ENCODE assay signal across 9 cellular contexts in the genomic region with DNA sequence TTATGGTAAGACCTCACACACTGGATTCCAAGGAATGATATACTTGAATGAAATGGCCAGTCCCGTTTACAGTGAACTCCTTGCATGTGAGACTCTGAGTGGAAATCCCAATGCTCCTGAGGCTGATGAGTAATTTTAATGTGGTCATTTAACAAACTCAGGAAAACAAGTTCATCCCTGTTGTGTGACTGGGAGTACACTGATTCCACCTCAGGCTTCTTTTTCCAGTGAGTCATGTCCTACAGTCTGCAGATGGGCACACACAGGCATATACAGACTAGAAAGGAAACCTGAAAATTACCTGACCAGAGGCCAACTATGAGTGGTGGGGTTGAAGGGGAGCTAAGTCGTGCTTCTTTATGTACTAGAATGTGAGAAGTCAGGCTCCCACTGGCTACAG. TPM values are rescaled to one million over a fixed set of nuclear protein-coding genes. Genes with fewer than 3 reads are reported as not detected.
DNase-seq lines count a peak whose midpoint lies in the region; ATAC-seq and TF ChIP-seq lines count a peak whose summit lies in the region.
"Had no signal": no experiment of that assay in that cellular context is flagged by ENCODE, and none has a peak within 500 bp of the region (broad histone marks: within the 10 kb centered on the region; RNA-seq: fewer than 3 reads in every experiment).

No MANE protein-coding gene starts in this region.

- no peak overlapping the region for H3K4me3 ChIP-seq in epithelial cell of esophagus (ENCODE audit: low read length)

- DNase-seq in AG08396 (ENCODE audit: low spot score): peak; percentile 66
- peak; percentile 87 for DNase-seq in NCI-H226
- peak; percentile 99 for DNase-seq in epithelial cell of esophagus (ENCODE audit: low read depth)
- DNase-seq in omental fat pad (ENCODE audit: low spot score): no peak
- DNase-seq in NCI-H1694 treated with DMSO at 0.1 percent for 48 hours (lab: John Stamatoyannopoulos, UW): no peak
- DNase-seq in DMS114 treated with DMSO at 0.1 percent for 48 hours (lab: John Stamatoyannopoulos, UW; ENCODE audit: unreplicated experiment): no peak
- DNase-seq: Right ventricle myocardium superior had no signal

- peak; percentile 63 for ATAC-seq in omental fat pad (ENCODE audit: low FRiP score)
- ATAC-seq in HG03521 (IDR thresholded peaks at IDR 0.05; ENCODE audit: unreplicated experiment): no peak
- ATAC-seq in GM19452 (IDR thresholded peaks at IDR 0.05; ENCODE audit: unreplicated experiment): no peak

- TF ChIP-seq CTCF in epithelial cell of esophagus (IDR thresholded peaks at IDR 0.05; ENCODE audit: insufficient read depth, low read depth, low read length, missing control alignments): no peak
- no peak for TF ChIP-seq CTCF in omental fat pad (IDR thresholded peaks at IDR 0.05)

RNA-seq across cellular contexts. Expression of gene SQOR, which starts 5.8 kb away (rescaled TPM):
- total RNA-seq in omental fat pad: 10 to 100 TPM; 67.0 to 90.3 (median 84.1) TPM

RNA-seq across cellular contexts. Expression of gene BLOC1S6, which starts 53.4 kb away (rescaled TPM):
- total RNA-seq in omental fat pad: 10 to 100 TPM; 68.1 to 95.9 (median 82.5) TPM

Comparison
In these comparisons a context has a peak if more than half of its experiments do, and no peak if none do; other contexts are left out.
1. DNase-seq: peak in AG08396 (single experiment), NCI-H226 (single experiment) and epithelial cell of esophagus (single experiment); none in omental fat pad (single experiment), NCI-H1694 treated with DMSO at 0.1 percent for 48 hours (single experiment) and DMS114 treated with DMSO at 0.1 percent for 48 hours (single experiment).